Comparison of ENCODE assay signal across 8 cellular contexts in genomic region chr7:134458341-134458805, GRCh38. TPM values are rescaled to one million over a fixed set of nuclear protein-coding genes. Genes with fewer than 3 reads are reported as not detected.
DNase-seq lines count a peak whose midpoint lies in the region; ATAC-seq, FAIRE-seq and TF ChIP-seq lines count a peak whose summit lies in the region.

No MANE protein-coding gene starts in this region.

- peaks cover 0 to 22% of the 10 kb centered on the region in 2 donors for H3K36me3 ChIP-seq in adrenal gland (replicated peaks in 1 of 2)

- H3K9me3 ChIP-seq in adrenal gland (replicated peaks in 1 of 3): no peaks in the 10 kb centered on the region

- intact Hi-C loops in adrenal gland (cut with DNase I): no loop called here

- 0 to 1% (median 1%) methylated on average over 14 to 37 of the region's 37 CpGs for WGBS in adrenal gland, 4 donors

- peak overlapping the region; percentile 2 to 97 (median 40) for H3K4me3 ChIP-seq in adrenal gland
- H3K4me3 ChIP-seq in retinal pigment epithelial cell (ENCODE audit: low read length): peak overlapping the region; percentile 80

- ATAC-seq in GM19468 (IDR thresholded peaks at IDR 0.05; ENCODE audit: extremely low read depth, unreplicated experiment): peak; percentile 19

- peaks cover 39 to 52% of the 10 kb centered on the region in 2 donors for H3K4me1 ChIP-seq in adrenal gland (replicated peaks in 1 of 2)

- TF ChIP-seq POLR2A in adrenal gland (IDR thresholded peaks at IDR 0.05) (no peak), H54 (IDR thresholded peaks at IDR 0.05; ENCODE audit: low read depth, low read length) (no peak)

- H3K27ac ChIP-seq in adrenal gland: peak overlapping the region; percentile 64 to 96 (median 92)

- DNase-seq in DMS 273 (lab: John Stamatoyannopoulos, UW; ENCODE audit: unreplicated experiment): peak; percentile 89
- peak; percentile 64 for DNase-seq in HK-2 (ENCODE audit: unreplicated experiment)
- peak; percentile 36 for DNase-seq in SKM-1 treated with dmso at 0.1 percent for 144 hours (lab: John Stamatoyannopoulos, UW; ENCODE audit: unreplicated experiment)
- DNase-seq in adrenal gland: peak in 1 of 7 donors; percentile 59
- peak; percentile 68 for DNase-seq in hepatic stellate cell (ENCODE audit: low spot score)
- DNase-seq in retinal pigment epithelial cell (ENCODE audit: low read depth): no peak
- no peak for DNase-seq in H54 (ENCODE audit: insufficient read length, low spot score)

- peak in 4 of 6 experiments; percentile 9 to 39 (median 27) for TF ChIP-seq CTCF in adrenal gland (IDR thresholded peaks at IDR 0.05)
- peak; percentile 36 for TF ChIP-seq CTCF in retinal pigment epithelial cell (conservative IDR thresholded peaks at IDR 0.05; ENCODE audit: low read depth, low read length)

- FAIRE-seq in H54 (lab: Jason Lieb, UNC): no peak

- no peaks in the 10 kb centered on the region for H3K27me3 ChIP-seq in adrenal gland

RNA-seq across cellular contexts. Expression of gene AKR1B1, which starts 0.5 kb away (rescaled TPM):
- 1,000 to 10,000 TPM; 1,560 to 4,669 (median 4,059) TPM for total RNA-seq in adrenal gland
- 1,000 to 10,000 TPM; 1,140 to 3,530 (median 1,408) TPM for polyA plus RNA-seq in adrenal gland

Comparison
In these comparisons a context has a peak if more than half of its experiments do, and no peak if none do; other contexts are left out.
1. DNase-seq: peak in DMS 273 (single experiment), HK-2 (single experiment), SKM-1 treated with dmso at 0.1 percent for 144 hours (single experiment) and hepatic stellate cell (single experiment); none in retinal pigment epithelial cell (single experiment) and H54 (single experiment).